In genomic region chr17:80160536-80160935, GRCh38 we compare ENCODE assay signal across 1 cellular context.
TF ChIP-seq lines count a peak whose summit lies in the region.

No MANE protein-coding gene starts in this region.

TF ChIP-seq in HepG2, 621 proteins besides CTCF, POLR2A, EP300 and RAD21:
- TF ChIP-seq BCL6 (CRISPR knock-in tag; IDR thresholded peaks at IDR 0.05) (no peak), MIXL1 (CRISPR knock-in tag; IDR thresholded peaks at IDR 0.05) (no peak)
